In the genomic region with DNA sequence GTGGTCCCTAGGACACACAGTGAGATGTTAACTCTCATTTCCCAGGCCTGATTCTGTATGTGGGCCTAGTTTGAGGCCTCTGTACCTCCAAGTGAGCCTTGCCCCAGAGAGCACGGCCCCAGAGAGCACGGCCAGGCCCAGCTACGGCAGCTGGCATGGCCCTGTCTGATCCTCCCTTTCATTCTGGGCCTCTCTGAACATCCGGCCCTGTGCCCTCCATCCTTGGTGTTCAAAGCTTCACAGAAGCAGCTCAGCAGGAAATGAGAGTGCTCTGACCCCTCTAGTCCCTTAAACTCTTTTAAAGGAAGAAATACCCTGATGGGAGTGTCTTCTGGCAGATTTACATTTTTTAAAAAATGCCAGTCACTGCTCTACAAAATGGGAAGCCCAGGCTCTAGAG, we compare ENCODE assay signal across 26 cellular contexts.
A peak's percentile ranks its signal among the peaks of the same experiment; 100 is the strongest.
DNase-seq lines count a peak whose midpoint lies in the region; ATAC-seq, FAIRE-seq and TF ChIP-seq lines count a peak whose summit lies in the region.
"Had no signal": no experiment of that assay in that cellular context is flagged by ENCODE, and none has a peak within 500 bp of the region (broad histone marks: within the 10 kb centered on the region; RNA-seq: fewer than 3 reads in every experiment).

No MANE protein-coding gene starts in this region.

- H3K36me3 Mint-ChIP-seq in MCF 10A (ENCODE audit: insufficient read depth, unreplicated experiment) = no peaks in the 10 kb centered on the region
- H3K36me3 Mint-ChIP-seq in central memory CD8-positive, alpha-beta T cell (ENCODE audit: insufficient read depth) = no peaks in the 10 kb centered on the region

- H3K9me3 ChIP-seq in breast epithelium = no peaks in the 10 kb centered on the region
- H3K9me3 ChIP-seq in OCI-LY3 (ENCODE audit: insufficient read depth, low read length) = no peaks in the 10 kb centered on the region
- no peaks in the 10 kb centered on the region for H3K9me3 ChIP-seq in tibial artery
- H3K9me3 ChIP-seq: uterus had no signal

- POLR2A ChIA-PET in MCF 10A (lab: Yijun Ruan, JAX) = no interaction called here

- H3K4me1 Mint-ChIP-seq in MCF 10A (ENCODE audit: insufficient read depth, unreplicated experiment) = no peaks in the 10 kb centered on the region
- H3K4me1 Mint-ChIP-seq in central memory CD8-positive, alpha-beta T cell = no peaks in the 10 kb centered on the region

- no peak for DNase-seq in MCF 10A (ENCODE audit: unreplicated experiment)
- no peak for DNase-seq in breast epithelium (ENCODE audit: low spot score in 2 of 2)
- no peak for DNase-seq in central memory CD8-positive, alpha-beta T cell (ENCODE audit: low spot score in 2 of 2)
- no peak for DNase-seq in tibial artery
- DNase-seq in stimulated activated CD4-positive, alpha-beta T cell treated with anti-CD3 and anti-CD28 coated beads, Interleukin-2, amount 100 ng/mL, for 24 hours = no peak
- DNase-seq in urothelium cell line (ENCODE audit: low spot score) = no peak
- no peak for DNase-seq in iPS-NIHi11 (ENCODE audit: low spot score)
- DNase-seq: activated CD4-positive, CD25-positive, alpha-beta regulatory T cell treated with anti-CD3 and anti-CD28 coated beads, Interleukin-2, amount 50 U/mL, for 72 hours; amygdala; central memory CD4-positive, alpha-beta T cell; DMS 273 treated with DMSO at 0.1 percent for 48 hours; dorsolateral prefrontal cortex; head of caudate nucleus; left colon; mesenchymal stem cell; NCI-H1092 treated with DMSO at 0.1 percent for 48 hours; NCI-H2029 treated with DMSO at 0.1 percent for 48 hours; NCI-H82; OCI-M1; right cardiac atrium; uterus had no signal

- TF ChIP-seq POLR2A in breast epithelium (IDR thresholded peaks at IDR 0.05) = no peak

- H3K27me3 ChIP-seq in breast epithelium (no peaks in the 10 kb centered on the region), OCI-LY3 (ENCODE audit: low read depth, low read length) (no peaks in the 10 kb centered on the region), tibial artery (no peaks in the 10 kb centered on the region)
- H3K27me3 ChIP-seq: dorsolateral prefrontal cortex, uterus had no signal

- H3K27ac Mint-ChIP-seq in MCF 10A (ENCODE audit: low read depth, unreplicated experiment) = peak overlapping the region; percentile 82
- H3K27ac Mint-ChIP-seq in central memory CD8-positive, alpha-beta T cell (ENCODE audit: low read depth) = peak overlapping the region; percentile 2

- H3K4me3 ChIP-seq in breast epithelium = no peak overlapping the region
- no peak overlapping the region for H3K4me3 ChIP-seq in OCI-LY3 (ENCODE audit: low read length)
- no peak overlapping the region for H3K4me3 ChIP-seq in tibial artery
- H3K4me3 ChIP-seq: dorsolateral prefrontal cortex, uterus had no signal

- no TSS peak for BruUV-seq in MCF 10A (replicated peaks; lab: Mats Ljungman, UMichigan)

- no peak overlapping the region for H3K27ac ChIP-seq in breast epithelium
- H3K27ac ChIP-seq in OCI-LY3 (ENCODE audit: low read length) = peak overlapping the region; percentile 85
- peak overlapping the region; percentile 46 to 66 for H3K27ac ChIP-seq in tibial artery
- H3K27ac ChIP-seq: C4-2B, dorsolateral prefrontal cortex had no signal

- peaks cover 28% of the 10 kb centered on the region for H3K27me3 Mint-ChIP-seq in MCF 10A (ENCODE audit: insufficient read depth, unreplicated experiment)
- no peaks in the 10 kb centered on the region for H3K27me3 Mint-ChIP-seq in central memory CD8-positive, alpha-beta T cell

- peak overlapping the region; percentile 38 for H3K4me2 ChIP-seq in OCI-LY3 (ENCODE audit: low read length)

- peak overlapping the region; percentile 45 for H2AFZ ChIP-seq in OCI-LY3 (ENCODE audit: low read depth, low read length)

- ATAC-seq in central memory CD8-positive, alpha-beta T cell (replicated peaks; ENCODE audit: extremely low read depth, poor library complexity, severe bottlenecking) = no peak
- ATAC-seq: HCT116, left colon, Right ventricle myocardium inferior had no signal

- no peaks in the 10 kb centered on the region for H3K9me3 Mint-ChIP-seq in MCF 10A (ENCODE audit: unreplicated experiment)
- H3K9me3 Mint-ChIP-seq in central memory CD8-positive, alpha-beta T cell = no peaks in the 10 kb centered on the region
- H3K9me3 Mint-ChIP-seq: activated T-helper 2 cell treated with anti-CD3 and anti-CD28 coated beads, Interferon-gamma antibody, Interleukin-2, Interleukin-4, amounts not matched to agents 10 μg/mL and 5 μg/mL and 100 μg/mL, durations not matched to agents 14 hours and 24 hours and 36 hours had no signal

- H3K79me2 ChIP-seq in OCI-LY3 (ENCODE audit: low read length) = no peaks in the 10 kb centered on the region

- FAIRE-seq in urothelium cell line (lab: Jason Lieb, UNC) = no peak

- CTCF ChIA-PET in MCF 10A (lab: Yijun Ruan, JAX) = interaction anchor here (1.1 to 1.4 kb wide), 2 partner anchors 159 to 989 kb away, joined by 6 to 8 read pairs; no protein-coding TSS in a partner anchor

- TF ChIP-seq CTCF in MCF 10A (IDR thresholded peaks at IDR 0.05; ENCODE audit: unreplicated experiment) (no peak), breast epithelium (IDR thresholded peaks at IDR 0.05) (no peak), OCI-LY3 (IDR thresholded peaks at IDR 0.05; ENCODE audit: low read depth, low read length) (no peak), tibial artery (IDR thresholded peaks at IDR 0.05) (no peak)

- H3K4me3 Mint-ChIP-seq in MCF 10A (ENCODE audit: unreplicated experiment) = no peak overlapping the region
- H3K4me3 Mint-ChIP-seq in central memory CD8-positive, alpha-beta T cell = no peak overlapping the region

- H4K20me1 ChIP-seq in OCI-LY3 (ENCODE audit: insufficient read depth, low read length) = no peaks in the 10 kb centered on the region

- H3K4me1 ChIP-seq in breast epithelium = no peaks in the 10 kb centered on the region
- H3K4me1 ChIP-seq in OCI-LY3 (ENCODE audit: low read length) = peaks cover 60% of the 10 kb centered on the region
- peaks cover 0 to 21% (median 13%) of the 10 kb centered on the region in 4 donors for H3K4me1 ChIP-seq in tibial artery

- intact Hi-C loops in MCF 10A (cut with micrococcal nuclease) (no loop called here), breast epithelium (cut with DNase I; ENCODE audit: low total_unique reads) (no loop called here), tibial artery (cut with DNase I; ENCODE audit: low total_unique reads) (loop anchor here (5.0 kb wide), 1 partner anchor 992 kb away; no protein-coding TSS in a partner anchor)

- H3K36me3 ChIP-seq in breast epithelium = no peaks in the 10 kb centered on the region
- H3K36me3 ChIP-seq in OCI-LY3 (replicated peaks; ENCODE audit: low read depth, low read length) = no peaks in the 10 kb centered on the region
- H3K36me3 ChIP-seq in tibial artery = no peaks in the 10 kb centered on the region
- H3K36me3 ChIP-seq: uterus had no signal

- H3K9ac ChIP-seq in OCI-LY3 (ENCODE audit: low read length) = peak overlapping the region; percentile 60; the same call in 1 of the 2 replicates

Comparison
In these comparisons a context has a peak if more than half of its experiments do, and no peak if none do; other contexts are left out.
1. H3K27ac ChIP-seq: peak in OCI-LY3 (single experiment) and tibial artery (2 of 2); none in breast epithelium (0 of 2).